Comparison of ENCODE assay signal across 21 cellular contexts in the genomic region with DNA sequence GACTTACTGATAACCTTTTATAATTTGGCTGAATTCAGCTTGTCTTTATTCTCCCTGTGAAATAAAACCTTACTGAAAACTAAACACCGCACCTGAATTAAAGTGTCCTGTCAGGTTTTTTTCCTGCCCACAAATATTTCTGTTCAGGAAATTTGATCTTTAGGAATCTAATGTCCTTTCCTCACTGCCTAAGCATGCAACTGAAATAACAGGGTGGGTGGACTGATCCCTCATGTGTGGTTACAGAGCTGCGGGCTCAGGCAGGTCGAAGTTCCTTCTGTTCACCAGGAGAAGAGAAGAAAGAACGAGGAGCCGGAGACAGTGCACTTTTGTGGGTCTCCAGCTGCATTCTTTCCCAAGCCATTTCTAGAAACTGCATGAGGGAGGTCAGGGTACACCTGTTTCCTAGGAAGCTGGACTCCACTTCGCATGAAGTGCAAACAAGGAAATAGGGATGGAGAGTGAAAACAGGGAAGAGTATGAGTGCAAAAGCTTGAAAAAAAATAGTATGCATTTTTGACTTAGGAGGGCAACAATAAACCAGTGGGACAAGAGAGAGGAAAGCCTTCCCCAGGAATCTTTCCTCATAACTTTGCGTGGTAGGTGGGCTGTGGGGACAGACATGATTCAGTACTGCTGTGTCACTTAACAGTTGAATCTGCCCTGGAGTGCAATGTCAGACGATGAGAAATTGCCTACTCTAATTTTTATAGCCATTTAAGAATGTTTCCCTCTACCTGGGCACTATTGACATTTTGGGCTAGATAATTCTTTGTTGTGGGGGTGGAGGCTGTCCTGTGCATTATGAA.
DNase-seq lines count a peak whose midpoint lies in the region; ATAC-seq, FAIRE-seq and TF ChIP-seq lines count a peak whose summit lies in the region.
"Had no signal": no experiment of that assay in that cellular context is flagged by ENCODE, and none has a peak within 500 bp of the region (broad histone marks: within the 10 kb centered on the region; RNA-seq: fewer than 3 reads in every experiment).

No MANE protein-coding gene starts in this region.

- H3K27me3 ChIP-seq in HepG2 (ENCODE audit: control insufficient read depth in 1 of 2, insufficient read depth in 2 of 2, low read length in 2 of 2) (no peaks in the 10 kb centered on the region), right lobe of liver (no peaks in the 10 kb centered on the region), endothelial cell of umbilical vein (ENCODE audit: control insufficient read depth in 2 of 2, insufficient read depth in 2 of 2, low read length in 2 of 2) (no peaks in the 10 kb centered on the region), esophagus muscularis mucosa (no peaks in the 10 kb centered on the region)
- H3K27me3 ChIP-seq: esophagus squamous epithelium had no signal

- TF ChIP-seq CTCF in HepG2 (CRISPR knock-in tag; IDR thresholded peaks at IDR 0.05) (no peak), right lobe of liver (IDR thresholded peaks at IDR 0.05) (no peak), endothelial cell of umbilical vein (IDR thresholded peaks at IDR 0.05; ENCODE audit: extremely low read depth in 1 of 2, insufficient read depth in 1 of 2, low read depth in 1 of 2, low read length in 2 of 2) (no peak), esophagus muscularis mucosa (IDR thresholded peaks at IDR 0.05) (no peak)

- 8% methylated on average over 8 of the region's 8 CpGs for WGBS in HepG2 (ENCODE audit: low lambda C conversion rate)
- 49% methylated on average over 5 of the region's 8 CpGs for WGBS in right lobe of liver (ENCODE audit: insufficient coverage, low coverage, low lambda C conversion rate, missing lambda C conversion rate)
- 74% methylated on average over 8 of the region's 8 CpGs for WGBS in esophagus muscularis mucosa

- POLR2A ChIA-PET in HepG2 (lab: Yijun Ruan, JAX) (no interaction called here), endothelial cell of umbilical vein (lab: Charles Lee) (no interaction called here)

- H3K9me3 ChIP-seq in HepG2 (ENCODE audit: low read length) (no peaks in the 10 kb centered on the region), right lobe of liver (no peaks in the 10 kb centered on the region), endothelial cell of umbilical vein (replicated peaks; ENCODE audit: control insufficient read depth, insufficient read depth, low read length) (no peaks in the 10 kb centered on the region), esophagus muscularis mucosa (no peaks in the 10 kb centered on the region)
- H3K9me3 ChIP-seq: esophagus squamous epithelium had no signal

- H3K79me2 ChIP-seq in HepG2 (ENCODE audit: insufficient read depth, low read length) = no peaks in the 10 kb centered on the region
- no peaks in the 10 kb centered on the region for H3K79me2 ChIP-seq in endothelial cell of umbilical vein (ENCODE audit: control insufficient read depth, insufficient read depth, low read length)

- peaks cover 6% of the 10 kb centered on the region; the same call in 1 of the 2 replicates for H3K4me1 ChIP-seq in HepG2 (ENCODE audit: insufficient read depth, low read length)
- no peaks in the 10 kb centered on the region for H3K4me1 ChIP-seq in right lobe of liver
- no peaks in the 10 kb centered on the region for H3K4me1 ChIP-seq in endothelial cell of umbilical vein (ENCODE audit: control insufficient read depth, extremely low read depth, insufficient read depth, low read length)
- no peaks in the 10 kb centered on the region for H3K4me1 ChIP-seq in esophagus muscularis mucosa

- FAIRE-seq in HepG2 (lab: Jason Lieb, UNC) (no peak), endothelial cell of umbilical vein (lab: Jason Lieb, UNC) (no peak), urothelium cell line (lab: Jason Lieb, UNC) (no peak)
- FAIRE-seq: K562 had no signal

- CTCF ChIA-PET in HepG2 (lab: Yijun Ruan, JAX; ENCODE audit: low intra/inter-chr PET ratio, low total read pairs) (no interaction called here), endothelial cell of umbilical vein (lab: Charles Lee) (no interaction called here)

- in situ Hi-C loops in HepG2 (cut with HindIII; ENCODE audit: extremely low pct_ligation_motif_present, low pct_unique_long_range_greater_than_20kb) = no loop called here

- no peaks in the 10 kb centered on the region for H4K20me1 ChIP-seq in HepG2 (ENCODE audit: insufficient read depth, low read length)
- H4K20me1 ChIP-seq in endothelial cell of umbilical vein (replicated peaks; ENCODE audit: control insufficient read depth, extremely low read depth, insufficient read depth, low read length) = no peaks in the 10 kb centered on the region

- no peaks in the 10 kb centered on the region for H3K36me3 ChIP-seq in HepG2 (replicated peaks in 1 of 2; ENCODE audit: control insufficient read depth in 1 of 2, insufficient read depth in 2 of 2, low read length in 2 of 2)
- no peaks in the 10 kb centered on the region for H3K36me3 ChIP-seq in right lobe of liver
- H3K36me3 ChIP-seq in endothelial cell of umbilical vein (ENCODE audit: control insufficient read depth in 2 of 2, extremely low read depth in 1 of 2, insufficient read depth in 2 of 2, low read length in 2 of 2) = no peaks in the 10 kb centered on the region
- H3K36me3 ChIP-seq in esophagus muscularis mucosa = no peaks in the 10 kb centered on the region
- H3K36me3 ChIP-seq: esophagus squamous epithelium had no signal

- no peak overlapping the region for H3K4me3 ChIP-seq in HepG2 (replicated peaks in 1 of 3; ENCODE audit: insufficient read depth in 1 of 3, low read depth in 2 of 3, low read length in 3 of 3)
- H3K4me3 ChIP-seq in right lobe of liver = no peak overlapping the region
- no peak overlapping the region for H3K4me3 ChIP-seq in endothelial cell of umbilical vein (replicated peaks in 1 of 3; ENCODE audit: insufficient read depth in 1 of 3, low read depth in 1 of 3, low read length in 3 of 3)
- no peak overlapping the region for H3K4me3 ChIP-seq in esophagus muscularis mucosa
- H3K4me3 ChIP-seq: esophagus squamous epithelium, K562 had no signal

- dilution Hi-C loops in endothelial cell of umbilical vein (cut with MboI; ENCODE audit: extremely low pct_ligation_motif_present, low sequenced_read_pairs) = no loop called here

- H2AFZ ChIP-seq in HepG2 (ENCODE audit: low read length) = no peak overlapping the region
- no peak overlapping the region for H2AFZ ChIP-seq in endothelial cell of umbilical vein (ENCODE audit: low read depth, low read length)

- H3K27ac ChIP-seq in HepG2 (ENCODE audit: extremely low read length, insufficient read depth, low read length) (no peak overlapping the region), right lobe of liver (no peak overlapping the region), endothelial cell of umbilical vein (ENCODE audit: insufficient read depth, low read depth, low read length) (no peak overlapping the region), esophagus muscularis mucosa (replicated peaks in 1 of 4) (no peak overlapping the region)
- H3K27ac ChIP-seq: esophagus squamous epithelium had no signal

- TF ChIP-seq RAD21 in HepG2 (CRISPR knock-in tag; IDR thresholded peaks at IDR 0.05) = no peak

- no peak for ATAC-seq in HepG2
- no peak for ATAC-seq in right lobe of liver
- no peak for ATAC-seq in HG03457 (IDR thresholded peaks at IDR 0.05; ENCODE audit: unreplicated experiment)
- ATAC-seq: K562, SK-N-SH treated with all-trans-retinoic acid at 6 μM for 48 hours had no signal

- no TSS peak for BruUV-seq in HepG2 (replicated peaks; lab: Mats Ljungman, UMichigan)
- no TSS peak for BruUV-seq in endothelial cell of umbilical vein (replicated peaks; lab: Mats Ljungman, UMichigan)

- TF ChIP-seq POLR2A in HepG2 (IDR thresholded peaks at IDR 0.05; ENCODE audit: insufficient read depth in 1 of 2, low read depth in 2 of 2, low read length in 2 of 2) (no peak), right lobe of liver (IDR thresholded peaks at IDR 0.05) (no peak), endothelial cell of umbilical vein (IDR thresholded peaks at IDR 0.05; ENCODE audit: low read depth, low read length) (no peak), esophagus muscularis mucosa (IDR thresholded peaks at IDR 0.05; ENCODE audit: low read depth) (no peak)

- no peaks in the 10 kb centered on the region for H3K9me1 ChIP-seq in endothelial cell of umbilical vein (replicated peaks; ENCODE audit: control insufficient read depth, extremely low read depth, insufficient read depth, low read length)

- DNase-seq in HepG2 (ENCODE audit: low spot score) (no peak), right lobe of liver (no peak), endothelial cell of umbilical vein (ENCODE audit: low read depth, low spot score) (peak; percentile 40), myocyte (ENCODE audit: low read depth) (peak; percentile 74), urothelium cell line (ENCODE audit: low spot score) (peak; percentile 77), esophagus muscularis mucosa (ENCODE audit: extremely low spot score) (no peak), Kasumi-1 (lab: John Stamatoyannopoulos, UW) (no peak)
- DNase-seq: activated B cell treated with CpG ODN at 0.5 μM for 24 hours; activated CD4-positive, alpha-beta memory T cell treated with anti-CD3 and anti-CD28 coated beads, Interleukin-2, amount 10 ng/mL, durations not matched to agents 7 days and 5 days; activated T-cell treated with anti-CD3 and anti-CD28 coated beads for 4 hours; COR-L47; esophagus squamous epithelium; MV-4-11; NCI-H1694; NCI-H226; retina; stimulated activated CD8-positive, alpha-beta memory T cell treated with anti-CD3 and anti-CD28 coated beads, Interleukin-4, amount 100 ng/mL, for 48 hours; T-helper 9 cell had no signal

- intact Hi-C loops in HepG2 (cut with micrococcal nuclease; ENCODE audit: unreplicated experiment) = no loop called here
- intact Hi-C loops in right lobe of liver (cut with DNase I) = no loop called here
- intact Hi-C loops in endothelial cell of umbilical vein (cut with micrococcal nuclease) = no loop called here
- intact Hi-C loops in esophagus muscularis mucosa (cut with DNase I) = no loop called here

- H3K9ac ChIP-seq in HepG2 (ENCODE audit: insufficient read depth, low read depth, low read length) (no peak overlapping the region), endothelial cell of umbilical vein (replicated peaks; ENCODE audit: extremely low read depth, insufficient read depth, low read length) (no peak overlapping the region)

- no peak for TF ChIP-seq EP300 in HepG2 (IDR thresholded peaks at IDR 0.05; ENCODE audit: low read depth in 2 of 2, low read length in 2 of 2)
- no peak for TF ChIP-seq EP300 in HepG2 (CRISPR knock-in tag; IDR thresholded peaks at IDR 0.05; ENCODE audit: borderline replicate concordance)
- TF ChIP-seq EP300 in esophagus muscularis mucosa (IDR thresholded peaks at IDR 0.05) = no peak

- H3K4me2 ChIP-seq in HepG2 (ENCODE audit: low read depth, low read length) (no peak overlapping the region), endothelial cell of umbilical vein (ENCODE audit: insufficient read depth, low read length) (no peak overlapping the region)

TF ChIP-seq in HepG2, 621 proteins besides CTCF, POLR2A, EP300 and RAD21 (continues in another document):
- TF ChIP-seq SRF (IDR thresholded peaks at IDR 0.05; ENCODE audit: low read depth, low read length) = no peak

TF ChIP-seq in endothelial cell of umbilical vein, 7 proteins besides CTCF, POLR2A, EP300 and RAD21:
- TF ChIP-seq FOS (IDR thresholded peaks at IDR 0.05; ENCODE audit: borderline replicate concordance, insufficient read depth, low read length) = no peak

Comparison
In these comparisons a context has a peak if more than half of its experiments do, and no peak if none do; other contexts are left out.
1. DNase-seq: peak in endothelial cell of umbilical vein (single experiment), myocyte (single experiment) and urothelium cell line (single experiment); none in HepG2 (single experiment), right lobe of liver (0 of 3), esophagus muscularis mucosa (single experiment) and Kasumi-1 (0 of 2).